In the genomic region with DNA sequence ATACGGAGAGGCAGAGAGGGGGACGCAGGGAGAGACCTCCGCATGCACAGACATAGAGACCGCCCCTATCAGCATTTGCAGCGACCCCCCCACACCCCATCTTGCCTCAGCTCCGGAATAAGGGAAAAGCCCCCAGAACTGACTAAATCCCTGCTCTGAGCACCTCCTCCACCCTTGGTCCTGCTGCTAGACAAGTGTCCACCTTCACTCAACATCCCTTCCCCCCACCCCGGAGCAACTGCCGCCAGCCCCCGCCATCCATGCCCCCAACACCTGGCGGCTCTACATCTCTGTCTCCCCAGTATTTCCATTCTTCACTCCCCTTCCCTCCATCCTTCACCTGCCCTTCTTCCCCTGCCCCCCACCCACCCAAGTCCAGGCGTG, we compare ENCODE assay signal across 1 cellular context.
TF ChIP-seq lines count a peak whose summit lies in the region.

No MANE protein-coding gene starts in this region.

TF ChIP-seq in IMR-90, 13 proteins besides CTCF, POLR2A, EP300 and RAD21 (continued from another document):
- TF ChIP-seq, protein P1, sequence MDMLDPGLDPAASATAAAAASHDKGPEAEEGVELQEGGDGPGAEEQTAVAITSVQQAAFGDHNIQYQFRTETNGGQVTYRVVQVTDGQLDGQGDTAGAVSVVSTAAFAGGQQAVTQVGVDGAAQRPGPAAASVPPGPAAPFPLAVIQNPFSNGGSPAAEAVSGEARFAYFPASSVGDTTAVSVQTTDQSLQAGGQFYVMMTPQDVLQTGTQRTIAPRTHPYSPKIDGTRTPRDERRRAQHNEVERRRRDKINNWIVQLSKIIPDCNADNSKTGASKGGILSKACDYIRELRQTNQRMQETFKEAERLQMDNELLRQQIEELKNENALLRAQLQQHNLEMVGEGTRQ (IDR thresholded peaks at IDR 0.05; ENCODE audit: low read depth, low read length), result no peak
- TF ChIP-seq MAZ (IDR thresholded peaks at IDR 0.05; ENCODE audit: borderline replicate concordance, low read depth, low read length), result no peak
- no peak for TF ChIP-seq MAFK (IDR thresholded peaks at IDR 0.05; ENCODE audit: low read depth, low read length)
- TF ChIP-seq FOS (IDR thresholded peaks at IDR 0.05; ENCODE audit: low read depth, low read length), result no peak
